ENCODE assay signal across 8 cellular contexts in the genomic region with DNA sequence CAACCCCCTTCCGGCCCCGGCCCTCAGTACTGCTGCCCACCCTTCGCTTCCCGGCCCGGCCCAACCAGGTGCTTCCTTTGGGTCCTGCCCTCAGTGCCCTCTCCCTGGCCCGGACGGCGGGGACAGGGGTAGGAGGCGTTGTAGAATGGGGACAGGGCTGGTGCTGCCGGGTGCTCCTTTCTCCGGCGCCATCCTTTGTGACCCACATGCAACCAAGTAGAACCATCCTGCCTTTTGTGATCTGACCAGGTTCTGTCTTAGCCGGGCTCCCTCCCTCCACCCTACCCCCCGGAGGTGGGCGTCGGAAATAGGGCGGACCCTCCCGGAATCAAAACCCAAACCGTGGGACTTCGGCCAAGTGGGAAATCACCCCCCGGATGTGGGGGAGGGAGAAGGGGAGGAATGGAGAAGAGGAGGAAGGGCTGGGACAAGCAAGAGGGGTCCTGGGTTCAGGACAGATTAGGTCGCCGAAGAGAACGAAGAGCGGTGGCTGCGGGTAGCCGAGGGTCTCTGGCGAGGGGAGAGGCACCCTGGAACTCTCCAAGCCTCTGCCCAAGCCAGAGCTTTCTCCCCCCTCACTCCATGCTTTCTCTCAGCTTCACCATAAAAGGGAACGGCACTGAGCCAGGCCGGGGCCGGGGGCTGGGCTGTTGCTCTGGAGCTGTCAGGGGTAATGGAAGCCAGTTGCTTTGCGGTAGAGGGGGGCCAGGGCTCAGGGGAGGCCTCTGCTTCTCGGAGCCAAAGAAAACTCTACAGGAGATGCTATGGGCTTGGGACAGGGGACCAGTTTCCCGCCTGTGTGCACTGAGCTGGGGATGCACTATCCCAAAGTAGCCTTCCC. TPM values are rescaled to one million over a fixed set of nuclear protein-coding genes. Genes with fewer than 3 reads are reported as not detected.
DNase-seq lines count a peak whose midpoint lies in the region; ATAC-seq and TF ChIP-seq lines count a peak whose summit lies in the region.

No MANE protein-coding gene starts in this region.

- no peaks in the 10 kb centered on the region for H3K9me3 Mint-ChIP-seq in naive thymus-derived CD8-positive, alpha-beta T cell

- H3K27me3 Mint-ChIP-seq in naive thymus-derived CD8-positive, alpha-beta T cell: no peaks in the 10 kb centered on the region

- ATAC-seq in HG02943 (IDR thresholded peaks at IDR 0.05; ENCODE audit: low read depth, unreplicated experiment): peak; percentile 14
- peak; percentile 29 to 38 for ATAC-seq in naive thymus-derived CD8-positive, alpha-beta T cell

- TF ChIP-seq POLR2A in GM18526 (IDR thresholded peaks at IDR 0.05; ENCODE audit: extremely low read depth, insufficient read length): peak; percentile 35

- no peak for DNase-seq in epithelial cell of proximal tubule (ENCODE audit: low read depth)
- DNase-seq in naive thymus-derived CD8-positive, alpha-beta T cell: peak in 3 of 10 donors; percentile 22 to 61 (median 28)
- peak; percentile 88 for DNase-seq in ureter (ENCODE audit: low spot score)
- no peak for DNase-seq in NCI-H345 treated with DMSO at 0.1 percent for 48 hours (lab: John Stamatoyannopoulos, UW; ENCODE audit: unreplicated experiment)
- DNase-seq in RPMI8226: no peak

- TF ChIP-seq CTCF in VCaP (conservative IDR thresholded peaks at IDR 0.05) (no peak), epithelial cell of proximal tubule (conservative IDR thresholded peaks at IDR 0.05; ENCODE audit: low read depth, low read length) (no peak)

- peak overlapping the region; percentile 76 to 96 (median 83) for H3K4me3 Mint-ChIP-seq in naive thymus-derived CD8-positive, alpha-beta T cell

- peak overlapping the region; percentile 85 for H3K27ac ChIP-seq in VCaP

- peaks cover 0 to 27% (median 0%) of the 10 kb centered on the region in 3 donors for H3K36me3 Mint-ChIP-seq in naive thymus-derived CD8-positive, alpha-beta T cell

- peak overlapping the region; percentile 63 to 93 (median 86) for H3K27ac Mint-ChIP-seq in naive thymus-derived CD8-positive, alpha-beta T cell

- peak overlapping the region; percentile 100 for H3K4me3 ChIP-seq in epithelial cell of proximal tubule (ENCODE audit: low read depth, low read length)

- H3K4me1 Mint-ChIP-seq in naive thymus-derived CD8-positive, alpha-beta T cell: peaks cover 49 to 83% (median 77%) of the 10 kb centered on the region in 4 donors

- POLR2A ChIA-PET in naive thymus-derived CD8-positive, alpha-beta T cell (lab: Charles Lee): interaction anchor here (0.8 to 13.8 kb wide), 13 partner anchors 12 to 591 kb away, joined by 3 to 270 read pairs (median 5); partner anchors contain the start of genes ABHD1, AGBL5, ATRAID and EIF2B4

RNA-seq across cellular contexts. Expression of gene OST4, which starts 0.8 kb away (rescaled TPM):
- total RNA-seq in epithelial cell of proximal tubule: 283 and 454 TPM in 2 replicates
- 100 to 1,000 TPM; 246 to 268 TPM for total RNA-seq in naive thymus-derived CD8-positive, alpha-beta T cell
- 100 to 1,000 TPM; 827 to 916 (median 901) TPM for polyA plus RNA-seq in naive thymus-derived CD8-positive, alpha-beta T cell
- total RNA-seq in ureter: 398 TPM

RNA-seq across cellular contexts. Expression of gene EMILIN1, which starts 6.2 kb away (rescaled TPM):
- total RNA-seq in epithelial cell of proximal tubule (0.80 and 2.1 TPM in 2 replicates), ureter (65.8 TPM)
- total RNA-seq in naive thymus-derived CD8-positive, alpha-beta T cell: under 1 TPM; 0.41 to 0.86 TPM
- 1 to 10 TPM in 1 of 3 donors, under 1 TPM in 2; 0.90 to 1.1 (median 0.98) TPM for polyA plus RNA-seq in naive thymus-derived CD8-positive, alpha-beta T cell

RNA-seq across cellular contexts. Expression of gene KHK, which starts 14.4 kb away (rescaled TPM):
- 5.5 and 6.1 TPM in 2 replicates for total RNA-seq in epithelial cell of proximal tubule
- 1 to 10 TPM; 6.3 to 7.2 TPM for total RNA-seq in naive thymus-derived CD8-positive, alpha-beta T cell
- 1 to 10 TPM; 6.0 to 8.9 (median 6.1) TPM for polyA plus RNA-seq in naive thymus-derived CD8-positive, alpha-beta T cell
- 2.6 TPM for total RNA-seq in ureter

RNA-seq across cellular contexts. Expression of gene AGBL5, which starts 20.7 kb away (rescaled TPM):
- total RNA-seq in epithelial cell of proximal tubule (17.0 and 21.8 TPM in 2 replicates), ureter (22.0 TPM)
- total RNA-seq in naive thymus-derived CD8-positive, alpha-beta T cell: 10 to 100 TPM; 13.2 to 15.8 TPM
- polyA plus RNA-seq in naive thymus-derived CD8-positive, alpha-beta T cell: 1 to 10 TPM; 7.9 to 9.3 (median 8.2) TPM

RNA-seq across cellular contexts. Expression of gene TMEM214, which starts 39.4 kb away (rescaled TPM):
- total RNA-seq in epithelial cell of proximal tubule (11.2 and 20.1 TPM in 2 replicates), ureter (89.6 TPM)
- total RNA-seq in naive thymus-derived CD8-positive, alpha-beta T cell: 10 to 100 TPM; 60.0 to 60.9 TPM
- polyA plus RNA-seq in naive thymus-derived CD8-positive, alpha-beta T cell: 10 to 100 TPM; 19.4 to 25.8 (median 20.8) TPM

Comparison
In these comparisons a context has a peak if more than half of its experiments do, and no peak if none do; other contexts are left out.
1. RNA of gene EMILIN1, which starts 6.2 kb away (total RNA-seq): 65.8 TPM in ureter (single experiment); 0.80 to 2.1 TPM in epithelial cell of proximal tubule and 0.41 to 0.86 TPM in naive thymus-derived CD8-positive, alpha-beta T cell; every median in the first group is over 10 times any median in the second.